ENCODE assay signal across 1 cellular context in the genomic region with DNA sequence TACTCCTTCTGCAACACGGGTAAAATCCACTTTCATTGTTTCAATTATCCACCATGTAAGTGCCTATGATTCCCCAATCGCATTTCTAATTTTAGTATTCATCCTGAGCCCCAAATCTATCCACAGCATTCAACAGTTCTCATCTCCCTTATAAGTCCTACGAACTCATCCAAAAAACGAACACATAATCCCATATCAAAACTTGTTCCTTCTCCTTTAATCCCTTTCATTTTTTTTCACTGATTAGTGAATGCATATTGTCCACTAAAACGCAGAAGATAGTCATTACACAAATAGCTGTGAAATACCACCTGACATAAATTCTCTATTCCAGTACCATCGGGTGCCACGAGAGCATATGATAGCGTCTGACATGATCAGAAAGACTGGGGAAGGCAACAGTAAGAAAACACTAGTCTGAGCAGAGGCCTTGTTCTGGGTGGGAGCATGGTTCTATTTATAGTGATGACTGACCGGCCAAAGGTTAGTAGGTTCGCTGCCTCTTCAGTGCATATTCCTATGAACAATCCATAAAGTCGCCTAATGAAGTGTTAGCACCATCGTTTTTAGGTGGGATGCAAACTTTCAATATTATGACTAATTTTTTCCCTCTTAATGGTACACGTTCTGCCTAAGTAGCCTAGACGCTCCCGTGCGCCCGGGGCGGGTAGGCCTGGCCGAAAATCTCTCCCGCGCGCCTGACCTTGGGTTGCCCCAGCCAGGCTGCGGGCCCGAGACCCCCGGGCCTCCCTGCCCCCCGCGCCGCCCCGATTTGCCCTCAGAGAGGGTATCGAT.
TF ChIP-seq lines count a peak whose summit lies in the region.

No MANE protein-coding gene starts in this region.

TF ChIP-seq in A549, 52 proteins besides CTCF, POLR2A, EP300 and RAD21 (continued from another document):
- TF ChIP-seq, protein P1, sequence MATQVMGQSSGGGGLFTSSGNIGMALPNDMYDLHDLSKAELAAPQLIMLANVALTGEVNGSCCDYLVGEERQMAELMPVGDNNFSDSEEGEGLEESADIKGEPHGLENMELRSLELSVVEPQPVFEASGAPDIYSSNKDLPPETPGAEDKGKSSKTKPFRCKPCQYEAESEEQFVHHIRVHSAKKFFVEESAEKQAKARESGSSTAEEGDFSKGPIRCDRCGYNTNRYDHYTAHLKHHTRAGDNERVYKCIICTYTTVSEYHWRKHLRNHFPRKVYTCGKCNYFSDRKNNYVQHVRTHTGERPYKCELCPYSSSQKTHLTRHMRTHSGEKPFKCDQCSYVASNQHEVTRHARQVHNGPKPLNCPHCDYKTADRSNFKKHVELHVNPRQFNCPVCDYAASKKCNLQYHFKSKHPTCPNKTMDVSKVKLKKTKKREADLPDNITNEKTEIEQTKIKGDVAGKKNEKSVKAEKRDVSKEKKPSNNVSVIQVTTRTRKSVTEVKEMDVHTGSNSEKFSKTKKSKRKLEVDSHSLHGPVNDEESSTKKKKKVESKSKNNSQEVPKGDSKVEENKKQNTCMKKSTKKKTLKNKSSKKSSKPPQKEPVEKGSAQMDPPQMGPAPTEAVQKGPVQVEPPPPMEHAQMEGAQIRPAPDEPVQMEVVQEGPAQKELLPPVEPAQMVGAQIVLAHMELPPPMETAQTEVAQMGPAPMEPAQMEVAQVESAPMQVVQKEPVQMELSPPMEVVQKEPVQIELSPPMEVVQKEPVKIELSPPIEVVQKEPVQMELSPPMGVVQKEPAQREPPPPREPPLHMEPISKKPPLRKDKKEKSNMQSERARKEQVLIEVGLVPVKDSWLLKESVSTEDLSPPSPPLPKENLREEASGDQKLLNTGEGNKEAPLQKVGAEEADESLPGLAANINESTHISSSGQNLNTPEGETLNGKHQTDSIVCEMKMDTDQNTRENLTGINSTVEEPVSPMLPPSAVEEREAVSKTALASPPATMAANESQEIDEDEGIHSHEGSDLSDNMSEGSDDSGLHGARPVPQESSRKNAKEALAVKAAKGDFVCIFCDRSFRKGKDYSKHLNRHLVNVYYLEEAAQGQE (IDR thresholded peaks at IDR 0.05): no peak
- TF ChIP-seq GATA3 (IDR thresholded peaks at IDR 0.05; ENCODE audit: borderline replicate concordance) (no peak), HDAC2 (IDR thresholded peaks at IDR 0.05) (no peak), CHD2 (IDR thresholded peaks at IDR 0.05; ENCODE audit: low read length, partially characterized antibody) (no peak)
- TF ChIP-seq, protein P2, sequence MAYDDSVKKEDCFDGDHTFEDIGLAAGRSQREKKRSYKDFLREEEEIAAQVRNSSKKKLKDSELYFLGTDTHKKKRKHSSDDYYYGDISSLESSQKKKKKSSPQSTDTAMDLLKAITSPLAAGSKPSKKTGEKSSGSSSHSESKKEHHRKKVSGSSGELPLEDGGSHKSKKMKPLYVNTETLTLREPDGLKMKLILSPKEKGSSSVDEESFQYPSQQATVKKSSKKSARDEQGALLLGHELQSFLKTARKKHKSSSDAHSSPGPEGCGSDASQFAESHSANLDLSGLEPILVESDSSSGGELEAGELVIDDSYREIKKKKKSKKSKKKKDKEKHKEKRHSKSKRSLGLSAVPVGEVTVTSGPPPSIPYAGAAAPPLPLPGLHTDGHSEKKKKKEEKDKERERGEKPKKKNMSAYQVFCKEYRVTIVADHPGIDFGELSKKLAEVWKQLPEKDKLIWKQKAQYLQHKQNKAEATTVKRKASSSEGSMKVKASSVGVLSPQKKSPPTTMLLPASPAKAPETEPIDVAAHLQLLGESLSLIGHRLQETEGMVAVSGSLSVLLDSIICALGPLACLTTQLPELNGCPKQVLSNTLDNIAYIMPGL (CRISPR knock-in tag; IDR thresholded peaks at IDR 0.05; ENCODE audit: borderline replicate concordance): no peak
- TF ChIP-seq, protein P3, sequence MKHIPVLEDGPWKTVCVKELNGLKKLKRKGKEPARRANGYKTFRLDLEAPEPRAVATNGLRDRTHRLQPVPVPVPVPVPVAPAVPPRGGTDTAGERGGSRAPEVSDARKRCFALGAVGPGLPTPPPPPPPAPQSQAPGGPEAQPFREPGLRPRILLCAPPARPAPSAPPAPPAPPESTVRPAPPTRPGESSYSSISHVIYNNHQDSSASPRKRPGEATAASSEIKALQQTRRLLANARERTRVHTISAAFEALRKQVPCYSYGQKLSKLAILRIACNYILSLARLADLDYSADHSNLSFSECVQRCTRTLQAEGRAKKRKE (CRISPR knock-in tag; IDR thresholded peaks at IDR 0.05; ENCODE audit: low read depth): no peak
- TF ChIP-seq, protein P4, sequence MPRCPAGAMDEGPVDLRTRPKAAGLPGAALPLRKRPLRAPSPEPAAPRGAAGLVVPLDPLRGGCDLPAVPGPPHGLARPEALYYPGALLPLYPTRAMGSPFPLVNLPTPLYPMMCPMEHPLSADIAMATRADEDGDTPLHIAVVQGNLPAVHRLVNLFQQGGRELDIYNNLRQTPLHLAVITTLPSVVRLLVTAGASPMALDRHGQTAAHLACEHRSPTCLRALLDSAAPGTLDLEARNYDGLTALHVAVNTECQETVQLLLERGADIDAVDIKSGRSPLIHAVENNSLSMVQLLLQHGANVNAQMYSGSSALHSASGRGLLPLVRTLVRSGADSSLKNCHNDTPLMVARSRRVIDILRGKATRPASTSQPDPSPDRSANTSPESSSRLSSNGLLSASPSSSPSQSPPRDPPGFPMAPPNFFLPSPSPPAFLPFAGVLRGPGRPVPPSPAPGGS (IDR thresholded peaks at IDR 0.05): no peak
